13 cellular contexts compared by ENCODE assay signal in genomic region chr11:83025267-83025704, GRCh38. TPM values are rescaled to one million over a fixed set of nuclear protein-coding genes. Genes with fewer than 3 reads are reported as not detected.
A peak's percentile ranks its signal among the peaks of the same experiment; 100 is the strongest.
DNase-seq lines count a peak whose midpoint lies in the region; ATAC-seq and TF ChIP-seq lines count a peak whose summit lies in the region.
"Had no signal": no experiment of that assay in that cellular context is flagged by ENCODE, and none has a peak within 500 bp of the region (broad histone marks: within the 10 kb centered on the region; RNA-seq: fewer than 3 reads in every experiment).

No MANE protein-coding gene starts in this region.

- DNase-seq in RPMI7951 (ENCODE audit: low read depth) (peak; percentile 35), hepatocyte (ENCODE audit: low spot score) (peak; percentile 50), NCI-H2171 treated with DMSO at 0.1 percent for 48 hours (lab: John Stamatoyannopoulos, UW) (no peak), osteocyte (ENCODE audit: extremely low spot score, unreplicated experiment) (no peak)
- DNase-seq in activated naive CD4-positive, alpha-beta T cell treated with anti-CD3 and anti-CD28 coated beads, Interleukin-2, amount 50 U/mL, for 72 hours (ENCODE audit: low spot score in 2 of 2) = no peak
- DNase-seq: activated gamma-delta T cell, colonic mucosa, heart left ventricle had no signal

- no peak overlapping the region for H3K27ac Mint-ChIP-seq in activated naive CD4-positive, alpha-beta T cell treated with anti-CD3 and anti-CD28 coated beads, Interleukin-2, amount 50 U/mL, for 72 hours
- H3K27ac Mint-ChIP-seq in osteocyte (ENCODE audit: unreplicated experiment) = no peak overlapping the region

- H3K4me2 ChIP-seq in hepatocyte = peak overlapping the region; percentile 58

- no peak overlapping the region for H3K4me3 Mint-ChIP-seq in osteocyte (ENCODE audit: unreplicated experiment)

- H3K4me3 ChIP-seq in HUES48 (ENCODE audit: low read depth, low read length) (no peak overlapping the region), hepatocyte (no peak overlapping the region)
- H3K4me3 ChIP-seq: colonic mucosa, heart left ventricle, skin epidermis had no signal

- H3K4me1 ChIP-seq in HUES48 (ENCODE audit: control insufficient read depth, insufficient read depth, low read length) (peaks cover 32% of the 10 kb centered on the region), hepatocyte (ENCODE audit: insufficient read depth) (peaks cover 19% of the 10 kb centered on the region)

- H3K9me3 ChIP-seq in HUES48 (ENCODE audit: control insufficient read depth, insufficient read depth, low read length) = no peaks in the 10 kb centered on the region
- no peaks in the 10 kb centered on the region for H3K9me3 ChIP-seq in hepatocyte (ENCODE audit: low read depth)
- H3K9me3 ChIP-seq: colonic mucosa, heart left ventricle had no signal

- 0 out of 2 replicates have a peak overlapping the region, but pooled peaks have one; percentile 12 for H3K27ac ChIP-seq in 22Rv1
- peak overlapping the region; percentile 42 for H3K27ac ChIP-seq in HUES48 (ENCODE audit: low read depth, low read length)
- H3K27ac ChIP-seq in hepatocyte = no peak overlapping the region
- H3K27ac ChIP-seq: colonic mucosa, heart left ventricle, RWPE1, skin epidermis had no signal

- no peak for ATAC-seq in activated naive CD4-positive, alpha-beta T cell treated with anti-CD3 and anti-CD28 coated beads, Interleukin-2, amount 50 U/mL, for 72 hours
- no peak for ATAC-seq in GM18867 (IDR thresholded peaks at IDR 0.05; ENCODE audit: unreplicated experiment)
- ATAC-seq: heart left ventricle had no signal

- H3K9me3 Mint-ChIP-seq in activated naive CD4-positive, alpha-beta T cell treated with anti-CD3 and anti-CD28 coated beads, Interleukin-2, amount 50 U/mL, for 72 hours = no peaks in the 10 kb centered on the region
- H3K9me3 Mint-ChIP-seq in osteocyte (ENCODE audit: unreplicated experiment) = no peaks in the 10 kb centered on the region

- no peaks in the 10 kb centered on the region for H3K27me3 ChIP-seq in HUES48 (ENCODE audit: control insufficient read depth, insufficient read depth, low read length)
- no peaks in the 10 kb centered on the region for H3K27me3 ChIP-seq in hepatocyte
- H3K27me3 ChIP-seq: colonic mucosa, heart left ventricle had no signal

- no peak for TF ChIP-seq CTCF in 22Rv1 (IDR thresholded peaks at IDR 0.05)
- no peak for TF ChIP-seq CTCF in hepatocyte (IDR thresholded peaks at IDR 0.05; ENCODE audit: poor library complexity)
- no peak for TF ChIP-seq CTCF in osteocyte (IDR thresholded peaks at IDR 0.05)

- H4K20me1 ChIP-seq in hepatocyte (ENCODE audit: insufficient read depth, poor library complexity, severe bottlenecking) = no peaks in the 10 kb centered on the region

- H3K9ac ChIP-seq in HUES48 (ENCODE audit: low read depth, low read length) = no peak overlapping the region

- no peaks in the 10 kb centered on the region for H3K36me3 ChIP-seq in HUES48 (ENCODE audit: control insufficient read depth, insufficient read depth, low read length)
- H3K36me3 ChIP-seq in hepatocyte (replicated peaks; ENCODE audit: insufficient read depth, low read depth) = no peaks in the 10 kb centered on the region
- H3K36me3 ChIP-seq: colonic mucosa, heart left ventricle had no signal

- WGBS in hepatocyte (ENCODE audit: low lambda C conversion rate, missing lambda C conversion rate) = 16% methylated on average over 2 of the region's 2 CpGs

- no peaks in the 10 kb centered on the region for H3K9me2 ChIP-seq in hepatocyte (replicated peaks; ENCODE audit: insufficient read depth)

- no peak overlapping the region for H2AFZ ChIP-seq in hepatocyte

- H3K36me3 Mint-ChIP-seq in activated naive CD4-positive, alpha-beta T cell treated with anti-CD3 and anti-CD28 coated beads, Interleukin-2, amount 50 U/mL, for 72 hours = peaks cover 0 to 8% of the 10 kb centered on the region in 2 donors
- peaks cover 18% of the 10 kb centered on the region for H3K36me3 Mint-ChIP-seq in osteocyte (ENCODE audit: unreplicated experiment)

- H3K27me3 Mint-ChIP-seq in osteocyte (ENCODE audit: unreplicated experiment) = no peaks in the 10 kb centered on the region

- peaks cover 57% of the 10 kb centered on the region for H3K4me1 Mint-ChIP-seq in osteocyte (ENCODE audit: unreplicated experiment)

- H3K79me2 ChIP-seq in hepatocyte = peaks cover 19% of the 10 kb centered on the region

RNA-seq across cellular contexts. Expression of gene RAB30, which starts 46.4 kb away (rescaled TPM):
- 15.9 and 16.0 TPM in 2 replicates for total RNA-seq in RPMI7951 (2014; rRNA removed; shearing (Covaris generic))
- 10.2 and 10.5 TPM in 2 replicates for total RNA-seq in hepatocyte
- polyA plus RNA-seq in hepatocyte = 2.5 and 2.6 TPM in 2 replicates
- total RNA-seq in activated naive CD4-positive, alpha-beta T cell treated with anti-CD3 and anti-CD28 coated beads, Interleukin-2, amount 50 U/mL, for 72 hours = 10 to 100 TPM in 1 of 2 donors, 1 to 10 TPM in 1; 8.7 to 12.1 TPM
- 73.8 and 79.7 TPM in 2 replicates for total RNA-seq in osteocyte

Comparison
In these comparisons a context has a peak if more than half of its experiments do, and no peak if none do; other contexts are left out.
1. DNase-seq: peak in RPMI7951 (single experiment) and hepatocyte (single experiment); none in activated naive CD4-positive, alpha-beta T cell treated with anti-CD3 and anti-CD28 coated beads, Interleukin-2, amount 50 U/mL, for 72 hours (0 of 2), NCI-H2171 treated with DMSO at 0.1 percent for 48 hours (single experiment) and osteocyte (single experiment).